ENCODE assay signal across 1 cellular context in genomic region chr19:611506-611869, GRCh38.
TF ChIP-seq lines count a peak whose summit lies in the region.

No MANE protein-coding gene starts in this region.

TF ChIP-seq in HEK293, 187 proteins besides CTCF, POLR2A, EP300 and RAD21 (continued from another document):
- TF ChIP-seq ZNF518A (tag by site-specific recombination; conservative IDR thresholded peaks at IDR 0.05; ENCODE audit: low read depth): no peak
- no peak for TF ChIP-seq ZNF621 (tag by site-specific recombination; IDR thresholded peaks at IDR 0.05)
- no peak for TF ChIP-seq KLF7 (tag by site-specific recombination; IDR thresholded peaks at IDR 0.05; ENCODE audit: borderline replicate concordance)
- no peak for TF ChIP-seq ZNF223 (tag by site-specific recombination; IDR thresholded peaks at IDR 0.05)
- TF ChIP-seq ZNF623 (tag by site-specific recombination; IDR thresholded peaks at IDR 0.05): no peak
- no peak for TF ChIP-seq ZSCAN5A (tag by site-specific recombination; IDR thresholded peaks at IDR 0.05)
- peak; percentile 35; the same call in 1 of the 2 replicates for TF ChIP-seq ZFHX2 (tag by site-specific recombination; conservative IDR thresholded peaks at IDR 0.05)
- no peak for TF ChIP-seq ZNF366 (tag by site-specific recombination; conservative IDR thresholded peaks at IDR 0.05)
